ENCODE assay signal across 12 cellular contexts in genomic region chr11:133911169-133911568, GRCh38. TPM values are rescaled to one million over a fixed set of nuclear protein-coding genes. Genes with fewer than 3 reads are reported as not detected.
DNase-seq lines count a peak whose midpoint lies in the region; ATAC-seq, FAIRE-seq and TF ChIP-seq lines count a peak whose summit lies in the region.
"Had no signal": no experiment of that assay in that cellular context is flagged by ENCODE, and none has a peak within 500 bp of the region (broad histone marks: within the 10 kb centered on the region; RNA-seq: fewer than 3 reads in every experiment).

No MANE protein-coding gene starts in this region.

- no peak overlapping the region for H3K4me3 Mint-ChIP-seq in activated CD8-positive, alpha-beta T cell treated with anti-CD3 and anti-CD28 coated beads, Interleukin-2, amount 10 ng/mL, durations not matched to agents 7 days and 5 days

- peak; percentile 77 to 82; a peak in 5 of 6 replicates for ATAC-seq in A549
- ATAC-seq in HG03521 (IDR thresholded peaks at IDR 0.05; ENCODE audit: unreplicated experiment) = peak; percentile 64
- peak; percentile 57 for ATAC-seq in activated CD8-positive, alpha-beta T cell treated with anti-CD3 and anti-CD28 coated beads, Interleukin-2, amount 10 ng/mL, durations not matched to agents 7 days and 5 days
- no peak for ATAC-seq in HG03097 (IDR thresholded peaks at IDR 0.05; ENCODE audit: low FRiP score, unreplicated experiment)
- no peak for ATAC-seq in HG02610 (IDR thresholded peaks at IDR 0.05; ENCODE audit: unreplicated experiment)

- H3K27ac ChIP-seq in A549 = no peak overlapping the region

- H3K4me2 ChIP-seq in A549 = no peak overlapping the region

- no peaks in the 10 kb centered on the region for H3K9me3 Mint-ChIP-seq in activated CD8-positive, alpha-beta T cell treated with anti-CD3 and anti-CD28 coated beads, Interleukin-2, amount 10 ng/mL, durations not matched to agents 7 days and 5 days (ENCODE audit: insufficient read depth)

- peak in 1 of 2 experiments; percentile 13 for DNase-seq in A549 (ENCODE audit: low read depth in 1 of 2, low spot score in 1 of 2)
- peak; percentile 42 for DNase-seq in activated CD8-positive, alpha-beta T cell treated with anti-CD3 and anti-CD28 coated beads, Interleukin-2, amount 10 ng/mL, durations not matched to agents 7 days and 5 days
- no peak for DNase-seq in NCI-H2081 treated with DMSO at 0.1 percent for 48 hours (lab: John Stamatoyannopoulos, UW)
- no peak for DNase-seq in kidney tubule cell (ENCODE audit: low spot score)
- DNase-seq: activated T-cell treated with anti-CD3 and anti-CD28 coated beads for 4 hours; central memory CD4-positive, alpha-beta T cell; NCI-H1417 treated with DMSO at 0.1 percent for 48 hours had no signal

- H3K27me3 Mint-ChIP-seq in activated CD8-positive, alpha-beta T cell treated with anti-CD3 and anti-CD28 coated beads, Interleukin-2, amount 10 ng/mL, durations not matched to agents 7 days and 5 days (ENCODE audit: low read depth) = no peaks in the 10 kb centered on the region

- TF ChIP-seq RAD21 in A549 (conservative IDR thresholded peaks at IDR 0.05 in 1 of 2, IDR thresholded peaks at IDR 0.05 in 1 of 2) = no peak

- H3K9me3 ChIP-seq in A549 = no peaks in the 10 kb centered on the region

- no peak for TF ChIP-seq POLR2A in A549 (IDR thresholded peaks at IDR 0.05; ENCODE audit: low read length)

- CTCF ChIA-PET in A549 (lab: Yijun Ruan, JAX) = no interaction called here
- CTCF ChIA-PET in activated CD8-positive, alpha-beta T cell treated with anti-CD3 and anti-CD28 coated beads, Interleukin-2, amount 10 ng/mL, durations not matched to agents 7 days and 5 days (lab: Charles Lee) = interaction anchor here (0.8 to 1.1 kb wide), 4 partner anchors 11 to 228 kb away, joined by 3 to 4 read pairs (median 3); no protein-coding TSS in a partner anchor

- no peak for TF ChIP-seq EP300 in A549 (IDR thresholded peaks at IDR 0.05)

- no peak overlapping the region for H3K27ac Mint-ChIP-seq in activated CD8-positive, alpha-beta T cell treated with anti-CD3 and anti-CD28 coated beads, Interleukin-2, amount 10 ng/mL, durations not matched to agents 7 days and 5 days

- no peak for FAIRE-seq in A549 (lab: Jason Lieb, UNC)

- TF ChIP-seq CTCF in A549 (IDR thresholded peaks at IDR 0.05) (no peak), GM12874 (IDR thresholded peaks at IDR 0.05; ENCODE audit: insufficient read depth, low read depth, low read length) (peak; percentile 24; the same call in 1 of the 2 replicates)

- POLR2A ChIA-PET in A549 (lab: Yijun Ruan, JAX) = no interaction called here
- POLR2A ChIA-PET in activated CD8-positive, alpha-beta T cell treated with anti-CD3 and anti-CD28 coated beads, Interleukin-2, amount 10 ng/mL, durations not matched to agents 7 days and 5 days (lab: Charles Lee) = no interaction called here

- no peaks in the 10 kb centered on the region for H3K4me1 Mint-ChIP-seq in activated CD8-positive, alpha-beta T cell treated with anti-CD3 and anti-CD28 coated beads, Interleukin-2, amount 10 ng/mL, durations not matched to agents 7 days and 5 days (ENCODE audit: low read depth)

- no peak overlapping the region for H3K4me3 ChIP-seq in A549
- H3K4me3 ChIP-seq: lung had no signal

- H3K4me1 ChIP-seq in A549 = no peaks in the 10 kb centered on the region

- H3K36me3 Mint-ChIP-seq in activated CD8-positive, alpha-beta T cell treated with anti-CD3 and anti-CD28 coated beads, Interleukin-2, amount 10 ng/mL, durations not matched to agents 7 days and 5 days (ENCODE audit: low read depth) = peaks cover 69% of the 10 kb centered on the region

- WGBS in A549 (ENCODE audit: missing lambda C conversion rate) = 42% methylated on average over 3 of the region's 3 CpGs

TF ChIP-seq in A549, 52 proteins besides CTCF, POLR2A, EP300 and RAD21:
- TF ChIP-seq KDM5A (IDR thresholded peaks at IDR 0.05) (no peak), MAX (IDR thresholded peaks at IDR 0.05) (no peak), MAZ (IDR thresholded peaks at IDR 0.05; ENCODE audit: borderline replicate concordance, low read depth, low read length) (no peak), CEBPB (IDR thresholded peaks at IDR 0.05) (no peak), ZFP36 (IDR thresholded peaks at IDR 0.05; ENCODE audit: borderline replicate concordance, partially characterized antibody) (no peak), FOXS1 (CRISPR knock-in tag; IDR thresholded peaks at IDR 0.05) (no peak), ZNF302 (CRISPR knock-in tag; IDR thresholded peaks at IDR 0.05) (no peak), NPAS2 (CRISPR knock-in tag; IDR thresholded peaks at IDR 0.05; ENCODE audit: borderline replicate concordance) (no peak)
- TF ChIP-seq, protein P1, sequence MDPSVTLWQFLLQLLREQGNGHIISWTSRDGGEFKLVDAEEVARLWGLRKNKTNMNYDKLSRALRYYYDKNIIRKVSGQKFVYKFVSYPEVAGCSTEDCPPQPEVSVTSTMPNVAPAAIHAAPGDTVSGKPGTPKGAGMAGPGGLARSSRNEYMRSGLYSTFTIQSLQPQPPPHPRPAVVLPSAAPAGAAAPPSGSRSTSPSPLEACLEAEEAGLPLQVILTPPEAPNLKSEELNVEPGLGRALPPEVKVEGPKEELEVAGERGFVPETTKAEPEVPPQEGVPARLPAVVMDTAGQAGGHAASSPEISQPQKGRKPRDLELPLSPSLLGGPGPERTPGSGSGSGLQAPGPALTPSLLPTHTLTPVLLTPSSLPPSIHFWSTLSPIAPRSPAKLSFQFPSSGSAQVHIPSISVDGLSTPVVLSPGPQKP (IDR thresholded peaks at IDR 0.05; ENCODE audit: low read depth, low read length) = no peak
TF ChIP-seq in A549: peak in this region for 0.

RNA-seq across cellular contexts. Expression of gene IGSF9B, which starts 45.6 kb away (rescaled TPM):
- polyA plus RNA-seq in A549 (2011; rRNA removed) (0.41 and 0.99 TPM in 2 replicates), A549 (2017; fragmentation: RNase III; extraction: RNeasy Plus Mini Kit Qiagen cat#74134 plus additional on column Dnase treatment) (0.34 to 0.61 TPM (median 0.41 TPM) in 3 replicates)
- 0.61 and 0.79 TPM in 2 replicates for polyA plus RNA-seq in A549 (2012; cell fraction: cytosol; rRNA removed)
- 2.6 and 3.0 TPM in 2 replicates for polyA plus RNA-seq in A549 (2012; cell fraction: nucleus; rRNA removed)
- 2.2 and 3.0 TPM in 2 replicates for polyA minus RNA-seq in A549 (2011; rRNA and poly(A)+ RNA removed)
- 100 to 1,000 TPM in 1 of 2 experiments, 10 to 100 TPM in 1; 96.3 to 118 TPM for total RNA-seq in activated CD8-positive, alpha-beta T cell treated with anti-CD3 and anti-CD28 coated beads, Interleukin-2, amount 10 ng/mL, durations not matched to agents 7 days and 5 days

Comparison
In these comparisons a context has a peak if more than half of its experiments do, and no peak if none do; other contexts are left out.
1. ATAC-seq: peak in A549 (2 of 2), HG03521 (single experiment) and activated CD8-positive, alpha-beta T cell treated with anti-CD3 and anti-CD28 coated beads, Interleukin-2, amount 10 ng/mL, durations not matched to agents 7 days and 5 days (single experiment); none in HG03097 (single experiment) and HG02610 (single experiment).